ENCODE assay signal across 23 cellular contexts in the genomic region with DNA sequence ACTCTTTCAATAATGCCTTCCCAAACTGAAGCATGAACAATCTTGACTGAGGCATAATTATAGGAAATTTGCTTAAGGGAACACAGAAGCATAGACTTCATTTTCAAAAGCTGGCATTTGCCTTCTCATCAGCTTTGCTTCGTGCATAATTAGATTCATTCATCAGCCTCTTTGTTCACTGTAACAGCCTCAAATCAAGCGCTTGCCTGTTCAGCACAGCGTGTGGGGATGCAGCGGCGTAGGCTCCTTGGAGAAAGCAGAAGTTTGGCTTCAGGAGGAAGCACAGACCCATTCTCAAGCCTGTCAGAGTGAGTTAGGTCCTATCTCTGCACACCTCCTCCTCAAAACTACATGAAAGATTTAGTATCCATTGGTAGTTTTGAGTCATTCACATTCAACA.
DNase-seq lines count a peak whose midpoint lies in the region; ATAC-seq lines count a peak whose summit lies in the region.
"Had no signal": no experiment of that assay in that cellular context is flagged by ENCODE, and none has a peak within 500 bp of the region (broad histone marks: within the 10 kb centered on the region; RNA-seq: fewer than 3 reads in every experiment).

No MANE protein-coding gene starts in this region.

- H2AFZ ChIP-seq in neuron (ENCODE audit: low read depth, low read length), result peak overlapping the region; percentile 71

- no peak overlapping the region for H3K4me3 ChIP-seq in neuron (ENCODE audit: low read length)
- H3K4me3 ChIP-seq: lung, MG63, SJCRH30, smooth muscle cell, stomach had no signal

- no peaks in the 10 kb centered on the region for H3K9me3 ChIP-seq in neuron (ENCODE audit: low read length)
- H3K9me3 ChIP-seq: MG63, SJCRH30, stomach had no signal

- peaks cover 7% of the 10 kb centered on the region for H3K4me1 ChIP-seq in neuron (ENCODE audit: insufficient read depth, low read length)
- H3K4me1 ChIP-seq: SJCRH30, stomach had no signal

- no peak for ATAC-seq in GM21825 (IDR thresholded peaks at IDR 0.05; ENCODE audit: unreplicated experiment)
- ATAC-seq: naive thymus-derived CD4-positive, alpha-beta T cell had no signal

- H3K27ac ChIP-seq in cingulate gyrus (ENCODE audit: low read depth, low read length), result peak overlapping the region; percentile 15
- H3K27ac ChIP-seq: SJCRH30, stomach had no signal

- H3K27me3 ChIP-seq in neuron (ENCODE audit: insufficient read depth, low read length), result no peaks in the 10 kb centered on the region
- H3K27me3 ChIP-seq: MG63, SJCRH30, stomach had no signal

- peak; percentile 45 for DNase-seq in COLO829 (ENCODE audit: low spot score)
- DNase-seq in NCI-H446 treated with DMSO at 0.1 percent for 48 hours (lab: John Stamatoyannopoulos, UW), result peak; percentile 33
- no peak for DNase-seq in mesenteric fat pad (ENCODE audit: low spot score)
- no peak for DNase-seq in effector CD4-positive, alpha-beta T cell
- no peak for DNase-seq in NCI-H774 (lab: John Stamatoyannopoulos, UW)
- DNase-seq: activated B cell treated with CpG ODN at 0.5 μM for 24 hours; activated CD4-positive, alpha-beta memory T cell treated with anti-CD3 and anti-CD28 coated beads for 36 hours; activated naive CD4-positive, alpha-beta T cell treated with anti-CD3 and anti-CD28 coated beads for 36 hours; activated T-cell treated with anti-CD3 and anti-CD28 coated beads, Interleukin-2, amount 50 U/mL, for 24 hours; IMR-90; islet precursor cell; MG63; naive thymus-derived CD4-positive, alpha-beta T cell; NCI-H2029 treated with DMSO at 0.1 percent for 48 hours; NCI-H510A treated with DMSO at 0.1 percent for 48 hours; SJCRH30; stimulated activated CD4-positive, alpha-beta T cell treated with anti-CD3 and anti-CD28 coated beads, Interleukin-4, amount 100 ng/mL, for 1 hour; stomach had no signal

- H3K36me3 ChIP-seq in neuron (ENCODE audit: insufficient read depth, low read length), result no peaks in the 10 kb centered on the region
- H3K36me3 ChIP-seq: MG63, SJCRH30, stomach had no signal

Comparison
In these comparisons a context has a peak if more than half of its experiments do, and no peak if none do; other contexts are left out.
1. DNase-seq: peak in COLO829 (single experiment) and NCI-H446 treated with DMSO at 0.1 percent for 48 hours (single experiment); none in mesenteric fat pad (single experiment), effector CD4-positive, alpha-beta T cell (single experiment) and NCI-H774 (single experiment).